In genomic region chrX:19721726-19722370, GRCh38 we compare ENCODE assay signal across 20 cellular contexts.
DNase-seq lines count a peak whose midpoint lies in the region; ATAC-seq, FAIRE-seq and TF ChIP-seq lines count a peak whose summit lies in the region.
"Had no signal": no experiment of that assay in that cellular context is flagged by ENCODE, and none has a peak within 500 bp of the region (broad histone marks: within the 10 kb centered on the region; RNA-seq: fewer than 3 reads in every experiment).

No MANE protein-coding gene starts in this region.

- intact Hi-C loops in psoas muscle (cut with DNase I), result no loop called here

- 49 to 65% (median 55%) methylated on average over 8 of the region's 8 CpGs for WGBS in psoas muscle, 3 donors

- H3K36me3 ChIP-seq in psoas muscle (ENCODE audit: insufficient read depth in 1 of 2, low read depth in 1 of 2) (no peaks in the 10 kb centered on the region), brain microvascular endothelial cell (replicated peaks) (no peaks in the 10 kb centered on the region)

- peak; percentile 56 to 83 (median 74) for ATAC-seq in psoas muscle
- ATAC-seq in HG03565 (IDR thresholded peaks at IDR 0.05; ENCODE audit: unreplicated experiment), result no peak
- ATAC-seq in activated T-helper 17 cell treated with anti-CD3 and anti-CD28 coated beads, Interleukin-2, amount 50 U/mL, for 72 hours (replicated peaks), result no peak

- DNase-seq in GM04503 (ENCODE audit: low read depth), result peak; percentile 22
- DNase-seq in RPMI7951 (ENCODE audit: low read depth), result peak; percentile 83
- no peak for DNase-seq in immature natural killer cell
- DNase-seq in psoas muscle, result no peak
- no peak for DNase-seq in brain microvascular endothelial cell
- no peak for DNase-seq in GM12891 (ENCODE audit: insufficient read length, low spot score)
- DNase-seq: activated CD4-positive, CD25-positive, alpha-beta regulatory T cell; activated naive CD4-positive, alpha-beta T cell treated with Interleukin-2 at 50 U/mL for 16 hours; effector CD8-positive, alpha-beta T cell; EL; HFFc6; KG1; NCI-H146; NCI-H69; T-helper 1 cell had no signal

- H3K4me3 ChIP-seq in psoas muscle, result no peak overlapping the region
- H3K4me3 ChIP-seq in brain microvascular endothelial cell (ENCODE audit: low read depth, low read length), result no peak overlapping the region

- H3K4me1 ChIP-seq in psoas muscle, result no peaks in the 10 kb centered on the region
- H3K4me1 ChIP-seq: parathyroid adenoma had no signal

- no peaks in the 10 kb centered on the region for H3K36me3 Mint-ChIP-seq in immature natural killer cell
- H3K36me3 Mint-ChIP-seq in activated T-helper 17 cell treated with anti-CD3 and anti-CD28 coated beads, Interleukin-2, amount 50 U/mL, for 72 hours (ENCODE audit: low read depth), result peaks cover 9% of the 10 kb centered on the region
- H3K36me3 Mint-ChIP-seq: brain had no signal

- H3K9me3 ChIP-seq in psoas muscle, result no peaks in the 10 kb centered on the region

- H3K4me1 Mint-ChIP-seq in immature natural killer cell, result peaks cover 59 to 81% of the 10 kb centered on the region in 2 donors
- peaks cover 24% of the 10 kb centered on the region for H3K4me1 Mint-ChIP-seq in activated T-helper 17 cell treated with anti-CD3 and anti-CD28 coated beads, Interleukin-2, amount 50 U/mL, for 72 hours

- TF ChIP-seq POLR2A in GM12891 (IDR thresholded peaks at IDR 0.05; ENCODE audit: low read depth, low read length), result no peak

- TF ChIP-seq CTCF in psoas muscle (IDR thresholded peaks at IDR 0.05) (no peak), brain microvascular endothelial cell (IDR thresholded peaks at IDR 0.05; ENCODE audit: low read depth, low read length, missing control alignments) (no peak)

- H3K4me3 Mint-ChIP-seq in immature natural killer cell, result peak overlapping the region in 3 of 5 donors; percentile 4 to 52 (median 40)
- H3K4me3 Mint-ChIP-seq in activated T-helper 17 cell treated with anti-CD3 and anti-CD28 coated beads, Interleukin-2, amount 50 U/mL, for 72 hours, result no peak overlapping the region
- H3K4me3 Mint-ChIP-seq: brain, HFFc6 had no signal

- H3K27ac Mint-ChIP-seq in immature natural killer cell, result peak overlapping the region in 2 of 6 donors; percentile 50 to 71
- no peak overlapping the region for H3K27ac Mint-ChIP-seq in activated T-helper 17 cell treated with anti-CD3 and anti-CD28 coated beads, Interleukin-2, amount 50 U/mL, for 72 hours
- H3K27ac Mint-ChIP-seq: HFFc6 had no signal

- peaks cover 0 to 3% (median 1%) of the 10 kb centered on the region in 3 donors for H3K27me3 Mint-ChIP-seq in immature natural killer cell (ENCODE audit: low read depth in 3 of 3)
- H3K27me3 Mint-ChIP-seq in activated T-helper 17 cell treated with anti-CD3 and anti-CD28 coated beads, Interleukin-2, amount 50 U/mL, for 72 hours, result no peaks in the 10 kb centered on the region
- H3K27me3 Mint-ChIP-seq: brain had no signal

- in situ Hi-C loops in brain microvascular endothelial cell (cut with HindIII; ENCODE audit: low pct_ligation_motif_present, low sequenced_read_pairs), result no loop called here

- no peaks in the 10 kb centered on the region for H3K9me3 Mint-ChIP-seq in immature natural killer cell
- no peaks in the 10 kb centered on the region for H3K9me3 Mint-ChIP-seq in activated T-helper 17 cell treated with anti-CD3 and anti-CD28 coated beads, Interleukin-2, amount 50 U/mL, for 72 hours
- H3K9me3 Mint-ChIP-seq: HFFc6 had no signal

- H3K27me3 ChIP-seq in psoas muscle (ENCODE audit: insufficient read depth in 3 of 3, low read length in 2 of 3), result no peaks in the 10 kb centered on the region
- no peaks in the 10 kb centered on the region for H3K27me3 ChIP-seq in brain microvascular endothelial cell (replicated peaks)

- H3K27ac ChIP-seq in psoas muscle (no peak overlapping the region), brain microvascular endothelial cell (no peak overlapping the region)
- H3K27ac ChIP-seq: C4-2B, parathyroid adenoma had no signal

- FAIRE-seq in GM12891 (lab: Jason Lieb, UNC), result no peak

TF ChIP-seq in GM12891, 5 proteins besides CTCF, POLR2A, EP300 and RAD21:
- no peak for TF ChIP-seq POLR2AphosphoS5 (IDR thresholded peaks at IDR 0.05; ENCODE audit: low read depth, low read length)
- no peak for TF ChIP-seq PAX5 (IDR thresholded peaks at IDR 0.05; ENCODE audit: insufficient read depth, low read length, severe bottlenecking)
- no peak for TF ChIP-seq TAF1 (IDR thresholded peaks at IDR 0.05; ENCODE audit: low read depth, low read length)
- TF ChIP-seq SPI1 (IDR thresholded peaks at IDR 0.05; ENCODE audit: low read depth, low read length), result no peak
- no peak for TF ChIP-seq POU2F2 (IDR thresholded peaks at IDR 0.05; ENCODE audit: low read depth, low read length)

Comparison
In these comparisons a context has a peak if more than half of its experiments do, and no peak if none do; other contexts are left out.
1. DNase-seq: peak in GM04503 (single experiment) and RPMI7951 (single experiment); none in immature natural killer cell (0 of 3), psoas muscle (0 of 2), brain microvascular endothelial cell (single experiment) and GM12891 (single experiment).
2. ATAC-seq: peak in psoas muscle (4 of 4); none in HG03565 (single experiment) and activated T-helper 17 cell treated with anti-CD3 and anti-CD28 coated beads, Interleukin-2, amount 50 U/mL, for 72 hours (single experiment).